8 cellular contexts compared by ENCODE assay signal in genomic region chr15:73908030-73908821, GRCh38. TPM values are rescaled to one million over a fixed set of nuclear protein-coding genes. Genes with fewer than 3 reads are reported as not detected.
DNase-seq lines count a peak whose midpoint lies in the region; ATAC-seq and TF ChIP-seq lines count a peak whose summit lies in the region.

No MANE protein-coding gene starts in this region.

- H3K4me1 ChIP-seq in OCI-LY7 (ENCODE audit: insufficient read depth, low read length, poor library complexity, severe bottlenecking) = no peaks in the 10 kb centered on the region

- CTCF ChIA-PET in OCI-LY7 (lab: Charles Lee; ENCODE audit: unreplicated experiment) = no interaction called here

- DNase-seq in OCI-LY7 (ENCODE audit: low spot score) (peak; percentile 60), activated T-cell treated with anti-CD3 and anti-CD28 coated beads for 24 hours (ENCODE audit: low read depth) (peak; percentile 67), natural killer cell (peak; percentile 66)

- H3K9me2 ChIP-seq in OCI-LY7 (ENCODE audit: insufficient read depth, low read length) = no peaks in the 10 kb centered on the region

- no peak overlapping the region for H3K4me3 Mint-ChIP-seq in natural killer cell
- H3K4me3 Mint-ChIP-seq in stimulated activated memory B cell treated with anti-CD40 and anti-IgM and Interleukin-4, amounts not matched to agents 10 μg/mL and 1 μg/mL and 100 μg/mL, for 72 hours = no peak overlapping the region

- no peak overlapping the region for H3K4me2 ChIP-seq in OCI-LY7 (ENCODE audit: low read length)

- no peaks in the 10 kb centered on the region for H3K9me3 ChIP-seq in OCI-LY7 (ENCODE audit: low read length)

- TF ChIP-seq CTCF in GM12872 (IDR thresholded peaks at IDR 0.05; ENCODE audit: insufficient read depth, low read depth, low read length) = peak; percentile 94
- TF ChIP-seq CTCF in OCI-LY7 (conservative IDR thresholded peaks at IDR 0.05; ENCODE audit: low read length) = peak; percentile 85
- peak; percentile 80 for TF ChIP-seq CTCF in natural killer cell (IDR thresholded peaks at IDR 0.05)

- no peak overlapping the region for H3K4me3 ChIP-seq in OCI-LY7 (ENCODE audit: low read depth, low read length, poor library complexity, severe bottlenecking)

- intact Hi-C loops in OCI-LY7 (cut with micrococcal nuclease; ENCODE audit: unreplicated experiment) = loop anchor here (1.0 kb wide), 1 partner anchor 34 kb away; no protein-coding TSS in a partner anchor
- intact Hi-C loops in natural killer cell (cut with micrococcal nuclease) = loop anchor here (1.0 kb wide), 1 partner anchor 34 kb away; no protein-coding TSS in a partner anchor

- H4K20me1 ChIP-seq in OCI-LY7 (ENCODE audit: insufficient read depth, low read length) = no peaks in the 10 kb centered on the region

- H3K27ac ChIP-seq in OCI-LY7 (ENCODE audit: low read depth, low read length, poor library complexity, severe bottlenecking) = no peak overlapping the region

- H3K27me3 Mint-ChIP-seq in natural killer cell (ENCODE audit: low read depth in 2 of 2) = peaks cover 7 to 11% of the 10 kb centered on the region in 2 donors
- H3K27me3 Mint-ChIP-seq in stimulated activated memory B cell treated with anti-CD40 and anti-IgM and Interleukin-4, amounts not matched to agents 10 μg/mL and 1 μg/mL and 100 μg/mL, for 72 hours = peaks cover 35% of the 10 kb centered on the region

- no peaks in the 10 kb centered on the region for H3K36me3 Mint-ChIP-seq in natural killer cell
- no peaks in the 10 kb centered on the region for H3K36me3 Mint-ChIP-seq in stimulated activated memory B cell treated with anti-CD40 and anti-IgM and Interleukin-4, amounts not matched to agents 10 μg/mL and 1 μg/mL and 100 μg/mL, for 72 hours

- no peak overlapping the region for H3K27ac Mint-ChIP-seq in natural killer cell
- H3K27ac Mint-ChIP-seq in stimulated activated memory B cell treated with anti-CD40 and anti-IgM and Interleukin-4, amounts not matched to agents 10 μg/mL and 1 μg/mL and 100 μg/mL, for 72 hours = no peak overlapping the region

- no TSS peak for BruUV-seq in OCI-LY7 (replicated peaks; lab: Mats Ljungman, UMichigan)

- H3K9me3 Mint-ChIP-seq in natural killer cell = no peaks in the 10 kb centered on the region
- H3K9me3 Mint-ChIP-seq in stimulated activated memory B cell treated with anti-CD40 and anti-IgM and Interleukin-4, amounts not matched to agents 10 μg/mL and 1 μg/mL and 100 μg/mL, for 72 hours = no peaks in the 10 kb centered on the region

- H3K36me3 ChIP-seq in OCI-LY7 (ENCODE audit: insufficient read depth, low read length) = no peaks in the 10 kb centered on the region

- ATAC-seq in HG03354 (IDR thresholded peaks at IDR 0.05; ENCODE audit: poor library complexity, severe bottlenecking, unreplicated experiment) (peak; percentile 71), esophagus mucosa (peak; percentile 90), natural killer cell (peak; percentile 91 to 99 (median 92)), HG03520 (IDR thresholded peaks at IDR 0.05; ENCODE audit: unreplicated experiment) (no peak)
- ATAC-seq in stimulated activated memory B cell treated with anti-CD40 and anti-IgM and Interleukin-4, amounts not matched to agents 10 μg/mL and 1 μg/mL and 100 μg/mL, for 72 hours = peak; percentile 89

- H3K4me1 Mint-ChIP-seq in natural killer cell = peaks cover 0 to 3% of the 10 kb centered on the region in 2 donors
- no peaks in the 10 kb centered on the region for H3K4me1 Mint-ChIP-seq in stimulated activated memory B cell treated with anti-CD40 and anti-IgM and Interleukin-4, amounts not matched to agents 10 μg/mL and 1 μg/mL and 100 μg/mL, for 72 hours

- no peak overlapping the region for H2AFZ ChIP-seq in OCI-LY7 (ENCODE audit: low read length)

- POLR2A ChIA-PET in OCI-LY7 (lab: Charles Lee) = no interaction called here

- H3K79me2 ChIP-seq in OCI-LY7 (ENCODE audit: insufficient read depth, low read depth, low read length) = no peaks in the 10 kb centered on the region

RNA-seq across cellular contexts. Expression of gene LOXL1, which starts 18.0 kb away (rescaled TPM):
- not detected in 2 replicates for total RNA-seq in OCI-LY7 (2014; rRNA removed; shearing (Covaris generic))
- total RNA-seq in OCI-LY7 (2022) (not detected in 2 replicates), esophagus mucosa (5.8 TPM), natural killer cell (1 to 10 TPM; 1.1 to 1.4 (median 1.3) TPM)

RNA-seq across cellular contexts. Expression of gene TBC1D21, which starts 34.9 kb away (rescaled TPM):
- not detected in 2 replicates for total RNA-seq in OCI-LY7 (2014; rRNA removed; shearing (Covaris generic))
- not detected in 2 replicates for total RNA-seq in OCI-LY7 (2022)
- total RNA-seq in esophagus mucosa = not detected
- not detected for total RNA-seq in natural killer cell
